In the genomic region with DNA sequence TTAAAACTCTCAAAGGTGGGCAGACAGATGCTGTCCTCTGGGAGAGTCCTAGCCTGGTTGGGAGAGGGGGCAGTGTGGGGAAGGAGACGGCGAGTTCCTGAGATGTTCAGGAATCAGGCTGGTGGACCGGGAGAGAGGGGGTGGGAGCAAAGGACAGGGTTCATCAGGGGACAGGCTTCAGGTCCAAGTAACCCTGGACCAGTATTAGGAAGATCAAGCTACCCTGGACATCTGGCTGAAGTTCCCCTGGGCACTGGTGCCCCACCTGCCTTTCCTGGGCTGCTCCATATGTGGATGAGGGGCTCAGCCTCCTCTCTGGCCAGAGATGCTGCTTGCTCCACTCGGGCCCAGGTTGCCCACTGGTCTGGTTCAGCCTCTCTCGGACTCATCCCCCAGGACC, we compare ENCODE assay signal across 20 cellular contexts. TPM values are rescaled to one million over a fixed set of nuclear protein-coding genes. Genes with fewer than 3 reads are reported as not detected.
A peak's percentile ranks its signal among the peaks of the same experiment; 100 is the strongest.
DNase-seq lines count a peak whose midpoint lies in the region; ATAC-seq, FAIRE-seq and TF ChIP-seq lines count a peak whose summit lies in the region.
"Had no signal": no experiment of that assay in that cellular context is flagged by ENCODE, and none has a peak within 500 bp of the region (broad histone marks: within the 10 kb centered on the region; RNA-seq: fewer than 3 reads in every experiment).

No MANE protein-coding gene starts in this region.

- H3K36me3 Mint-ChIP-seq in neural progenitor cell = no peaks in the 10 kb centered on the region
- H3K36me3 Mint-ChIP-seq: CD8-positive, alpha-beta T cell had no signal

- H3K36me3 ChIP-seq in WERI-Rb-1 (no peaks in the 10 kb centered on the region), neural progenitor cell (no peaks in the 10 kb centered on the region)

- no peak overlapping the region for H2AFZ ChIP-seq in neural progenitor cell (replicated peaks)
- H2AFZ ChIP-seq: PC-9 had no signal

- TF ChIP-seq CTCF in WERI-Rb-1 (IDR thresholded peaks at IDR 0.05; ENCODE audit: low read depth, low read length) = no peak
- TF ChIP-seq CTCF in dorsolateral prefrontal cortex (IDR thresholded peaks at IDR 0.05 in 54 of 56, conservative IDR thresholded peaks at IDR 0.05 in 2 of 56; ENCODE audit: low read depth in 1 of 56, partially characterized antibody in 56 of 56) = no peak
- TF ChIP-seq CTCF in neural progenitor cell (IDR thresholded peaks at IDR 0.05) = no peak

- no peaks in the 10 kb centered on the region for H3K9me3 Mint-ChIP-seq in neural progenitor cell
- H3K9me3 Mint-ChIP-seq: CD8-positive, alpha-beta T cell had no signal

- FAIRE-seq in GM19239 (lab: Jason Lieb, UNC) = no peak
- FAIRE-seq: D721Med, H54, K562 had no signal

- H3K27me3 ChIP-seq in WERI-Rb-1 (ENCODE audit: insufficient read depth, low read depth, severe bottlenecking) = no peaks in the 10 kb centered on the region
- H3K27me3 ChIP-seq in dorsolateral prefrontal cortex = no peaks in the 10 kb centered on the region
- H3K27me3 ChIP-seq in neural progenitor cell = no peaks in the 10 kb centered on the region

- H3K4me3 ChIP-seq in WERI-Rb-1 (ENCODE audit: low read depth, low read length) (no peak overlapping the region), dorsolateral prefrontal cortex (no peak overlapping the region), neural progenitor cell (no peak overlapping the region)
- H3K4me3 ChIP-seq: K562, PC-9 had no signal

- H3K4me3 Mint-ChIP-seq in neural progenitor cell = peak overlapping the region; percentile 38
- H3K4me3 Mint-ChIP-seq: CD8-positive, alpha-beta T cell had no signal

- no peak for DNase-seq in WERI-Rb-1
- DNase-seq in dorsolateral prefrontal cortex = no peak
- no peak for DNase-seq in neural progenitor cell (ENCODE audit: low spot score)
- DNase-seq in substantia nigra (lab: John Stamatoyannopoulos, UW) = no peak
- DNase-seq in GM19239 (ENCODE audit: insufficient read length, low spot score) = no peak
- no peak for DNase-seq in NAMALWA (ENCODE audit: low spot score)
- DNase-seq: CD8-positive, alpha-beta T cell; NCI-H1092 treated with DMSO at 0.1 percent for 48 hours; NCI-H1694; NCI-H2107; NCI-H345; NCI-H748 treated with DMSO at 0.1 percent for 48 hours; PC-9; Right ventricle myocardium superior had no signal

- H3K27ac ChIP-seq in WERI-Rb-1 (peak overlapping the region; percentile 2), dorsolateral prefrontal cortex (peak overlapping the region in 31 of 59 donors; percentile 84 to 99 (median 97)), neural progenitor cell (no peak overlapping the region), substantia nigra (ENCODE audit: low read depth, low read length, poor library complexity, severe bottlenecking) (peak overlapping the region; percentile 97)
- H3K27ac ChIP-seq: HL-60, PC-9 had no signal

- ATAC-seq in GM18873 (IDR thresholded peaks at IDR 0.05; ENCODE audit: low FRiP score, unreplicated experiment) = no peak
- ATAC-seq: CD8-positive, alpha-beta T cell; K562 had no signal

- peaks cover 14% of the 10 kb centered on the region for H3K27me3 Mint-ChIP-seq in neural progenitor cell (ENCODE audit: insufficient read depth, low read depth)

- no peaks in the 10 kb centered on the region for H3K9me3 ChIP-seq in WERI-Rb-1 (ENCODE audit: severe bottlenecking)
- no peaks in the 10 kb centered on the region for H3K9me3 ChIP-seq in neural progenitor cell (ENCODE audit: low read depth)

- peaks cover 72% of the 10 kb centered on the region for H3K4me1 Mint-ChIP-seq in neural progenitor cell

- intact Hi-C loops in dorsolateral prefrontal cortex (cut with DNase I) = loop anchor here in 1 of 2 donors (2.0 to 10.0 kb wide), 2 partner anchors 37 to 407 kb away; a partner anchor contains a TSS

- peak overlapping the region; percentile 66 for H3K4me2 ChIP-seq in neural progenitor cell
- H3K4me2 ChIP-seq: PC-9 had no signal

- H3K4me1 ChIP-seq in neural progenitor cell = peaks cover 75% of the 10 kb centered on the region

- H3K79me2 ChIP-seq in neural progenitor cell (ENCODE audit: low read depth) = no peaks in the 10 kb centered on the region

- no peak overlapping the region for H3K9ac ChIP-seq in neural progenitor cell

- H3F3A ChIP-seq in neural progenitor cell (ENCODE audit: low read depth) = peaks cover 38% of the 10 kb centered on the region

- no peaks in the 10 kb centered on the region for H4K20me1 ChIP-seq in neural progenitor cell (ENCODE audit: low read depth)

- H3K27ac Mint-ChIP-seq in neural progenitor cell = peak overlapping the region; percentile 63
- H3K27ac Mint-ChIP-seq: CD8-positive, alpha-beta T cell had no signal

RNA-seq across cellular contexts. Expression of a gene that starts 1.1 kb away (rescaled TPM):
- total RNA-seq in dorsolateral prefrontal cortex = 10 to 100 TPM in 52 of 120 experiments, 1 to 10 TPM in 68; 1.1 to 55.5 (median 9.0) TPM
- total RNA-seq in neural progenitor cell (ENCODE audit: low replicate concordance) = 2.9 and 4.6 TPM in 2 replicates
- total RNA-seq: CD8-positive, alpha-beta T cell; Daoy; K562; PC-9 had no signal

RNA-seq across cellular contexts. Expression of a gene that starts 36.3 kb away (rescaled TPM):
- total RNA-seq in dorsolateral prefrontal cortex = 10 to 100 TPM; 32.1 to 86.2 (median 53.0) TPM
- total RNA-seq in neural progenitor cell (ENCODE audit: low replicate concordance) = 47.7 and 95.9 TPM in 2 replicates

RNA-seq across cellular contexts. Expression of a gene that starts 41.1 kb away (rescaled TPM):
- total RNA-seq in dorsolateral prefrontal cortex (10 to 100 TPM; 37.1 to 79.5 (median 56.7) TPM), neural progenitor cell (ENCODE audit: low replicate concordance) (31.8 and 53.4 TPM in 2 replicates)

RNA-seq across cellular contexts. Expression of a gene that starts 56.0 kb away (rescaled TPM):
- total RNA-seq in dorsolateral prefrontal cortex (not detected), neural progenitor cell (ENCODE audit: low replicate concordance) (not detected in 2 replicates)
- total RNA-seq: CD8-positive, alpha-beta T cell; Daoy; K562; PC-9; Right ventricle myocardium superior had no signal
